Comparison of ENCODE assay signal across 9 cellular contexts in genomic region chr10:79073784-79074432, GRCh38. TPM values are rescaled to one million over a fixed set of nuclear protein-coding genes. Genes with fewer than 3 reads are reported as not detected.
DNase-seq lines count a peak whose midpoint lies in the region; ATAC-seq and TF ChIP-seq lines count a peak whose summit lies in the region.
"Had no signal": no experiment of that assay in that cellular context is flagged by ENCODE, and none has a peak within 500 bp of the region (broad histone marks: within the 10 kb centered on the region; RNA-seq: fewer than 3 reads in every experiment).

No MANE protein-coding gene starts in this region.

- no peak for ATAC-seq in Panc1
- no peak for ATAC-seq in GM21529 (IDR thresholded peaks at IDR 0.05; ENCODE audit: unreplicated experiment)
- no peak for ATAC-seq in HG02571 (IDR thresholded peaks at IDR 0.05; ENCODE audit: unreplicated experiment)
- ATAC-seq in WTC11: no peak

- H3K27me3 Mint-ChIP-seq in Calu3 (ENCODE audit: unreplicated experiment) (no peaks in the 10 kb centered on the region), glutamatergic neuron (ENCODE audit: unreplicated experiment) (peaks cover 28% of the 10 kb centered on the region), WTC11 (ENCODE audit: low read depth) (peaks cover 3% of the 10 kb centered on the region; the same call in 1 of the 2 replicates)

- BruUV-seq in Calu3 (replicated peaks; lab: Mats Ljungman, UMichigan) (no TSS peak), Panc1 (replicated peaks; lab: Mats Ljungman, UMichigan) (TSS peak; percentile 15)

- no peak for TF ChIP-seq CTCF in Calu3 (IDR thresholded peaks at IDR 0.05; ENCODE audit: unreplicated experiment)
- TF ChIP-seq CTCF in Panc1 (IDR thresholded peaks at IDR 0.05): no peak
- TF ChIP-seq CTCF in glutamatergic neuron (IDR thresholded peaks at IDR 0.05; ENCODE audit: partially characterized antibody, unreplicated experiment): no peak
- TF ChIP-seq CTCF in WTC11 (IDR thresholded peaks at IDR 0.05): no peak

- H3K4me1 ChIP-seq in Panc1 (ENCODE audit: control insufficient read depth, insufficient read depth, low read length): peaks cover 75% of the 10 kb centered on the region

- CTCF ChIA-PET in Calu3 (lab: Charles Lee): interaction anchor here (0.5 to 1.8 kb wide), 5 partner anchors 22 to 121 kb away, joined by 3 to 5 read pairs (median 4); no protein-coding TSS in a partner anchor
- CTCF ChIA-PET in Panc1 (lab: Charles Lee): no interaction called here
- CTCF ChIA-PET in WTC11 (lab: Charles Lee): interaction anchor here (1.0 to 2.8 kb wide), 4 partner anchors 36 to 129 kb away, joined by 3 to 12 read pairs (median 4); no protein-coding TSS in a partner anchor

- intact Hi-C loops in Calu3 (cut with micrococcal nuclease; ENCODE audit: unreplicated experiment) (loop anchor here (5.0 kb wide), 2 partner anchors 38 to 102 kb away; no protein-coding TSS in a partner anchor), Panc1 (cut with micrococcal nuclease; ENCODE audit: unreplicated experiment) (no loop called here)

- in situ Hi-C loops in Panc1 (cut with HindIII; ENCODE audit: low pct_unique_long_range_greater_than_20kb, low sequenced_read_pairs): no loop called here

- no peaks in the 10 kb centered on the region for H3K9me3 Mint-ChIP-seq in Calu3 (ENCODE audit: low read depth, unreplicated experiment)
- H3K9me3 Mint-ChIP-seq in glutamatergic neuron (ENCODE audit: unreplicated experiment): peaks cover 13% of the 10 kb centered on the region
- H3K9me3 Mint-ChIP-seq in WTC11: no peaks in the 10 kb centered on the region

- H3K4me3 Mint-ChIP-seq in Calu3 (ENCODE audit: low read depth, unreplicated experiment): peak overlapping the region; percentile 24
- peak overlapping the region; percentile 46 for H3K4me3 Mint-ChIP-seq in glutamatergic neuron (ENCODE audit: unreplicated experiment)
- no peak overlapping the region for H3K4me3 Mint-ChIP-seq in WTC11

- no peaks in the 10 kb centered on the region for H3K36me3 ChIP-seq in Panc1 (ENCODE audit: control insufficient read depth, insufficient read depth, low read length)

- POLR2A ChIA-PET in Panc1 (lab: Charles Lee): no interaction called here
- POLR2A ChIA-PET in WTC11 (lab: Charles Lee): no interaction called here

- DNase-seq in Calu3 (peak; percentile 79), Panc1 (ENCODE audit: low read depth, low spot score) (no peak), glutamatergic neuron (no peak), renal cortical epithelial cell (ENCODE audit: low read depth) (peak; percentile 73), WTC11 (ENCODE audit: low spot score) (no peak)
- no peak for DNase-seq in stimulated activated CD4-positive, alpha-beta T cell treated with anti-CD3 and anti-CD28 coated beads, Interleukin-12 subunit alpha, Interleukin-12 subunit beta, amount 100 ng/mL, for 4 hours
- DNase-seq: stimulated activated CD4-positive, alpha-beta T cell treated with anti-CD3 and anti-CD28 coated beads, Interleukin-2, amount 100 ng/mL, for 48 hours had no signal

- no peak overlapping the region; a peak in 1 of 4 replicates for H3K4me3 ChIP-seq in Panc1 (ENCODE audit: low read depth in 2 of 2, low read length in 2 of 2)

- H3K36me3 Mint-ChIP-seq in Calu3 (ENCODE audit: insufficient read depth, unreplicated experiment): peaks cover 45% of the 10 kb centered on the region
- H3K36me3 Mint-ChIP-seq in glutamatergic neuron (ENCODE audit: unreplicated experiment): no peaks in the 10 kb centered on the region
- no peaks in the 10 kb centered on the region for H3K36me3 Mint-ChIP-seq in WTC11

- H3K27ac ChIP-seq in Panc1 (ENCODE audit: low read length): peak overlapping the region; percentile 64

- H3K4me1 Mint-ChIP-seq in Calu3 (ENCODE audit: low read depth, unreplicated experiment) (peaks cover 60% of the 10 kb centered on the region), glutamatergic neuron (ENCODE audit: low read depth, unreplicated experiment) (peaks cover 42% of the 10 kb centered on the region), WTC11 (peaks cover 70% of the 10 kb centered on the region)

- no peaks in the 10 kb centered on the region for H3K27me3 ChIP-seq in Panc1 (ENCODE audit: control insufficient read depth, insufficient read depth, low read length)

- H3K9me3 ChIP-seq in Panc1 (ENCODE audit: control insufficient read depth, insufficient read depth, low read depth, low read length): no peaks in the 10 kb centered on the region

- peak overlapping the region; percentile 44 for H3K27ac Mint-ChIP-seq in Calu3 (ENCODE audit: unreplicated experiment)
- H3K27ac Mint-ChIP-seq in glutamatergic neuron (ENCODE audit: unreplicated experiment): no peak overlapping the region
- no peak overlapping the region for H3K27ac Mint-ChIP-seq in WTC11

TF ChIP-seq in WTC11, 78 proteins besides CTCF, POLR2A, EP300 and RAD21 (continues in another document):
- no peak for TF ChIP-seq ATF6 (CRISPR knock-in tag; IDR thresholded peaks at IDR 0.05)
- no peak for TF ChIP-seq ZNF263 (CRISPR knock-in tag; IDR thresholded peaks at IDR 0.05; ENCODE audit: low read depth)
- TF ChIP-seq E2F1 (CRISPR knock-in tag; IDR thresholded peaks at IDR 0.05): no peak
- TF ChIP-seq ZBTB43 (CRISPR knock-in tag; IDR thresholded peaks at IDR 0.05): no peak
- no peak for TF ChIP-seq MYBL2 (CRISPR knock-in tag; IDR thresholded peaks at IDR 0.05)
- no peak for TF ChIP-seq ZNF138 (CRISPR knock-in tag; conservative IDR thresholded peaks at IDR 0.05)
- TF ChIP-seq IRF2 (CRISPR knock-in tag; IDR thresholded peaks at IDR 0.05; ENCODE audit: borderline replicate concordance, low read depth): no peak
- TF ChIP-seq E2F4 (CRISPR knock-in tag; IDR thresholded peaks at IDR 0.05; ENCODE audit: borderline replicate concordance, low read depth): no peak

RNA-seq across cellular contexts. Expression of gene ZMIZ1, which starts 5.1 kb away (rescaled TPM):
- total RNA-seq in Calu3 (2022) (20.3 and 23.5 TPM in 2 replicates), Panc1 (2021; ENCODE audit: unreplicated experiment) (34.2 TPM), glutamatergic neuron (ENCODE audit: unreplicated experiment) (230 TPM), renal cortical epithelial cell (3.6 and 45.0 TPM in 2 replicates), WTC11 (2021) (34.3 to 44.4 TPM (median 35.2 TPM) in 3 replicates)
- 29.1 TPM for polyA plus RNA-seq in Panc1 (2012; ENCODE audit: insufficient read length)

Comparison
In these comparisons a context has a peak if more than half of its experiments do, and no peak if none do; other contexts are left out.
1. DNase-seq: peak in Calu3 (single experiment) and renal cortical epithelial cell (single experiment); none in Panc1 (single experiment), glutamatergic neuron (single experiment), stimulated activated CD4-positive, alpha-beta T cell treated with anti-CD3 and anti-CD28 coated beads, Interleukin-12 subunit alpha, Interleukin-12 subunit beta, amount 100 ng/mL, for 4 hours (single experiment) and WTC11 (single experiment).